8 cellular contexts compared by ENCODE assay signal in the genomic region with DNA sequence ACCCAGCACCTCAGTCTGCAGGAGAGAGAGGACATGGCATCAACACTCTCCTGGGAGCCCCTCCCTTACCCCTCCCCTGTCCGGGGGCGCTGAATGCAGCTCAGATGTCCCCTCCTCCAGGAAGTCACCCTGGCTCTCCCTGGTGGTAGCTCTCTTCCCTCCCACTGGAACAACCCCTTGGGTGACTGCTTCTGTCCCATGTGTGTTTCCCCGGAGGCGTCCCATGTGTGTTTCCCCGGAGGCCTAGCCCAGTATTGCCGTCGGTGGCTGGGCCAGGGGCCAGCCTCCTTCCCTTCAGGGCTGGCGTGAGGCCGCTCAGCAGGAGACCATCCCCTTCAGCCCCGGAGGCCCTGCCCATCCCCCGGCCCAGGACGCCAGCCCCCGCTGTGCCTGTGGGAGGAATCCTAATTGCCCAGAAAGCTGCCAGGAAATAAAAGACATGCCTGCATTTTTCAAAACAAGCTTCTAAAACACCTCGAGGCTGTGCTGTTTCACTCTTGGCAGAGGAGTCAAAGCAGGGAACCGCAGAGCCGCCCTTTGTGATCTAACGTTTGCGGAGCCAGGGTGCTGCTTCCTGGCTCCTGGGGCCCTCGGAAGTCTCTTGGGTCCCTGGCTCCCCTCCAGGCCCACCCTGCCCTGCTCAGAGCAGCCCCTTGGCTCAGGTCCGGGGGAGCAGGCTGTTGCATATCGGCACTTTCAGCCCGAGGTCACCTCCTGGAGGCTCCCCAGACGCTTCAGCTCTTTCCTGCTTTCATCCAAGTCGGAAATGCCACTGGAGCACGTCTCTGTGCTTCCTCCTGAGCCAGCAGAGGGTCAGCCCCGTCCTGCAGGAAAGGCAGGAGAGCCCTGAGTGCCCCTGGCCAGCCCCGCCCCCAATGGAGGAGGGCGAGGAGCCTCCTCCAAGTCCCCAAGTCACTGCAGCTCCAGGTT. TPM values are rescaled to one million over a fixed set of nuclear protein-coding genes. Genes with fewer than 3 reads are reported as not detected.
A peak's percentile ranks its signal among the peaks of the same experiment; 100 is the strongest.
DNase-seq lines count a peak whose midpoint lies in the region; ATAC-seq and TF ChIP-seq lines count a peak whose summit lies in the region.

No MANE protein-coding gene starts in this region.

- WGBS in adrenal gland, 4 donors: 2 to 8% (median 5%) methylated on average over 17 to 28 of the region's 28 CpGs
- 12 to 34% (median 15%) methylated on average over 13 to 28 of the region's 28 CpGs for WGBS in heart left ventricle, 4 donors
- no CpG with 5 or more reads among the region's 28 CpGs for WGBS in trophoblast cell (ENCODE audit: extremely low coverage, insufficient coverage, insufficient read length)

- peaks cover 2% of the 10 kb centered on the region for H3K79me2 ChIP-seq in trophoblast cell (ENCODE audit: control insufficient read depth, insufficient read depth, low read length, poor library complexity)

- H3K4ac ChIP-seq in trophoblast cell (ENCODE audit: low read depth, low read length): no peak overlapping the region

- H3K14ac ChIP-seq in trophoblast cell (ENCODE audit: low read length): peak overlapping the region; percentile 48

- peak overlapping the region; percentile 16 for H4K12ac ChIP-seq in trophoblast cell (ENCODE audit: low read depth, low read length)

- peak overlapping the region; percentile 91 for H3K27ac Mint-ChIP-seq in CD8-positive, alpha-beta T cell

- H3K27ac ChIP-seq in CD8-positive, alpha-beta T cell (ENCODE audit: low read depth, low read length): peak overlapping the region; percentile 56
- H3K27ac ChIP-seq in adrenal gland: peak overlapping the region in 4 of 5 donors; percentile 11 to 84 (median 69)
- peak overlapping the region; percentile 28 to 68 (median 55) for H3K27ac ChIP-seq in heart left ventricle
- peak overlapping the region; percentile 64 for H3K27ac ChIP-seq in trophoblast cell (ENCODE audit: low read depth, low read length)

- peak overlapping the region; percentile 57 for H3K4me2 ChIP-seq in trophoblast cell (ENCODE audit: low read length)

- no peaks in the 10 kb centered on the region for H3K27me3 ChIP-seq in CD8-positive, alpha-beta T cell (ENCODE audit: insufficient read depth, low read length)
- no peaks in the 10 kb centered on the region for H3K27me3 ChIP-seq in adrenal gland
- H3K27me3 ChIP-seq in heart left ventricle: no peaks in the 10 kb centered on the region
- H3K27me3 ChIP-seq in trophoblast cell (ENCODE audit: insufficient read depth, low read length): no peaks in the 10 kb centered on the region

- peaks cover 67% of the 10 kb centered on the region for H3K4me1 ChIP-seq in CD8-positive, alpha-beta T cell (ENCODE audit: insufficient read depth, low read length)
- peaks cover 16 to 27% of the 10 kb centered on the region in 2 donors for H3K4me1 ChIP-seq in adrenal gland (replicated peaks in 1 of 2)
- peaks cover 0 to 29% (median 16%) of the 10 kb centered on the region in 12 donors for H3K4me1 ChIP-seq in heart left ventricle
- peaks cover 13 to 16% of the 10 kb centered on the region in 2 experiments for H3K4me1 ChIP-seq in trophoblast cell (ENCODE audit: control insufficient read depth in 1 of 2, insufficient read depth in 2 of 2, low read length in 2 of 2)

- H3K4me3 ChIP-seq in CD8-positive, alpha-beta T cell (ENCODE audit: low read depth, low read length): peak overlapping the region; percentile 45
- H3K4me3 ChIP-seq in adrenal gland (peak overlapping the region in 2 of 4 donors; percentile 8 to 54), heart left ventricle (peak overlapping the region in 9 of 12 donors; percentile 29 to 44 (median 37)), trophoblast cell (ENCODE audit: low read depth, low read length) (peak overlapping the region; percentile 11)

- H3K9ac ChIP-seq in trophoblast cell (ENCODE audit: low read length): no peak overlapping the region

- ATAC-seq in CD8-positive, alpha-beta T cell: peak; percentile 80
- ATAC-seq in heart left ventricle (peak; percentile 44 to 64 (median 51)), GM18867 (IDR thresholded peaks at IDR 0.05; ENCODE audit: unreplicated experiment) (no peak), GM18498 (IDR thresholded peaks at IDR 0.05; ENCODE audit: unreplicated experiment) (no peak)

- peak overlapping the region; percentile 51 for H2BK12ac ChIP-seq in trophoblast cell (ENCODE audit: low read length)

- TF ChIP-seq POLR2A in adrenal gland (IDR thresholded peaks at IDR 0.05): no peak
- TF ChIP-seq POLR2A in heart left ventricle (IDR thresholded peaks at IDR 0.05): no peak

- H3K9me3 ChIP-seq in CD8-positive, alpha-beta T cell (ENCODE audit: low read length): no peaks in the 10 kb centered on the region
- H3K9me3 ChIP-seq in adrenal gland (replicated peaks in 1 of 3) (peaks cover 0 to 4% (median 0%) of the 10 kb centered on the region in 3 donors), heart left ventricle (peaks cover 0 to 15% (median 4%) of the 10 kb centered on the region in 12 donors), trophoblast cell (ENCODE audit: insufficient read depth, low read depth, low read length) (peaks cover 4% of the 10 kb centered on the region)

- TF ChIP-seq CTCF in CD8-positive, alpha-beta T cell (IDR thresholded peaks at IDR 0.05): no peak
- peak in 4 of 6 experiments; percentile 17 to 39 (median 32) for TF ChIP-seq CTCF in adrenal gland (IDR thresholded peaks at IDR 0.05)
- TF ChIP-seq CTCF in heart left ventricle (IDR thresholded peaks at IDR 0.05): no peak

- POLR2A ChIA-PET in CD8-positive, alpha-beta T cell (lab: Charles Lee): interaction anchor here (0.9 to 2.0 kb wide), 7 partner anchors 13 to 101 kb away, joined by 3 to 6 read pairs (median 4); no protein-coding TSS in a partner anchor

- no peak overlapping the region for H3K23ac ChIP-seq in trophoblast cell (ENCODE audit: low read length)

- CTCF ChIA-PET in CD8-positive, alpha-beta T cell (lab: Charles Lee): interaction anchor here (0.6 to 1.8 kb wide), 4 partner anchors 26 to 141 kb away, joined by 3 to 6 read pairs (median 4); partner anchors contain the start of gene PPP1R7

- DNase-seq in CD8-positive, alpha-beta T cell: peak in 6 of 7 experiments; percentile 36 to 79 (median 68)
- DNase-seq in NCI-H2107 treated with DMSO at 0.1 percent for 48 hours (lab: John Stamatoyannopoulos, UW; ENCODE audit: unreplicated experiment): peak; percentile 18
- peak; percentile 26 to 81 (median 66) for DNase-seq in adrenal gland
- DNase-seq in heart left ventricle: no peak
- DNase-seq in trophoblast cell: peak in 1 of 2 donors; percentile 4
- no peak for DNase-seq in SIG-M5 treated with dmso at 0.1 percent for 504 hours (lab: John Stamatoyannopoulos, UW; ENCODE audit: unreplicated experiment)

- no peaks in the 10 kb centered on the region for H3K36me3 ChIP-seq in CD8-positive, alpha-beta T cell (ENCODE audit: insufficient read depth, low read length)
- H3K36me3 ChIP-seq in adrenal gland (replicated peaks in 1 of 2) (no peaks in the 10 kb centered on the region), heart left ventricle (peaks cover 0 to under 1% (median 0%) of the 10 kb centered on the region in 9 donors), trophoblast cell (ENCODE audit: control insufficient read depth in 1 of 2, insufficient read depth in 2 of 2, low read length in 2 of 2) (no peaks in the 10 kb centered on the region)

- peak overlapping the region; percentile 93 for H4K8ac ChIP-seq in trophoblast cell (ENCODE audit: low read depth, low read length)

- H3K27me3 Mint-ChIP-seq in CD8-positive, alpha-beta T cell (ENCODE audit: low read depth): no peaks in the 10 kb centered on the region

- H4K91ac ChIP-seq in trophoblast cell (ENCODE audit: low read depth, low read length): peak overlapping the region; percentile 73

- intact Hi-C loops in CD8-positive, alpha-beta T cell (cut with DNase I, micrococcal nuclease): loop anchor here in 1 of 2 experiments (10.0 kb wide), 1 partner anchor 55 kb away; no protein-coding TSS in a partner anchor
- intact Hi-C loops in adrenal gland (cut with DNase I) (no loop called here), heart left ventricle (cut with DNase I) (no loop called here)

- H3K36me3 Mint-ChIP-seq in CD8-positive, alpha-beta T cell: peaks cover 7% of the 10 kb centered on the region

- peak overlapping the region; percentile 44 for H2BK5ac ChIP-seq in trophoblast cell (ENCODE audit: low read depth, low read length, poor library complexity)

- peaks cover 59% of the 10 kb centered on the region for H3K4me1 Mint-ChIP-seq in CD8-positive, alpha-beta T cell (ENCODE audit: low read depth)

- H2BK120ac ChIP-seq in trophoblast cell (ENCODE audit: insufficient read depth, low read length, poor library complexity): peak overlapping the region; percentile 50

- H3K79me1 ChIP-seq in trophoblast cell (ENCODE audit: low read length): peaks cover 9% of the 10 kb centered on the region

- H3K4me3 Mint-ChIP-seq in CD8-positive, alpha-beta T cell: peak overlapping the region; percentile 67

- peak overlapping the region; percentile 51 for H3K18ac ChIP-seq in trophoblast cell (ENCODE audit: low read length)

- no peak overlapping the region for H2AK5ac ChIP-seq in trophoblast cell (ENCODE audit: low read length)

- peak overlapping the region; percentile 77 for H2AFZ ChIP-seq in trophoblast cell (ENCODE audit: insufficient read depth, low read length, poor library complexity)

- H3K9me3 Mint-ChIP-seq in CD8-positive, alpha-beta T cell: peaks cover 9% of the 10 kb centered on the region

RNA-seq across cellular contexts. Expression of gene SNED1, which starts 11.4 kb away (rescaled TPM):
- 10 to 100 TPM; 32.4 to 38.4 TPM for total RNA-seq in CD8-positive, alpha-beta T cell
- total RNA-seq in adrenal gland (10 to 100 TPM; 12.5 to 59.5 (median 31.2) TPM), heart left ventricle (10 to 100 TPM in 2 of 9 donors, 1 to 10 TPM in 7; 3.1 to 14.7 (median 5.6) TPM)
- polyA plus RNA-seq in adrenal gland (10 to 100 TPM in 2 of 3 donors, 1 to 10 TPM in 1; 3.1 to 27.5 (median 17.7) TPM), heart left ventricle (1 to 10 TPM; 4.2 to 4.3 TPM)
- 0.12 TPM in 2 replicates for polyA plus RNA-seq in trophoblast cell (2013)

Comparison
In these comparisons a context has a peak if more than half of its experiments do, and no peak if none do; other contexts are left out.
1. ATAC-seq: peak in CD8-positive, alpha-beta T cell (single experiment) and heart left ventricle (4 of 4); none in GM18867 (single experiment) and GM18498 (single experiment).
2. DNase-seq: peak in CD8-positive, alpha-beta T cell (6 of 7), NCI-H2107 treated with DMSO at 0.1 percent for 48 hours (single experiment) and adrenal gland (7 of 7); none in heart left ventricle (0 of 5) and SIG-M5 treated with dmso at 0.1 percent for 504 hours (single experiment).
3. CTCF ChIP-seq: peak in adrenal gland (4 of 6); none in CD8-positive, alpha-beta T cell (single experiment) and heart left ventricle (0 of 12).
4. Peak in every context shown above with its lines, with median percentiles within 50 percentile points of each other: H3K27ac ChIP-seq.